Comparison of ENCODE assay signal across 8 cellular contexts in the genomic region with DNA sequence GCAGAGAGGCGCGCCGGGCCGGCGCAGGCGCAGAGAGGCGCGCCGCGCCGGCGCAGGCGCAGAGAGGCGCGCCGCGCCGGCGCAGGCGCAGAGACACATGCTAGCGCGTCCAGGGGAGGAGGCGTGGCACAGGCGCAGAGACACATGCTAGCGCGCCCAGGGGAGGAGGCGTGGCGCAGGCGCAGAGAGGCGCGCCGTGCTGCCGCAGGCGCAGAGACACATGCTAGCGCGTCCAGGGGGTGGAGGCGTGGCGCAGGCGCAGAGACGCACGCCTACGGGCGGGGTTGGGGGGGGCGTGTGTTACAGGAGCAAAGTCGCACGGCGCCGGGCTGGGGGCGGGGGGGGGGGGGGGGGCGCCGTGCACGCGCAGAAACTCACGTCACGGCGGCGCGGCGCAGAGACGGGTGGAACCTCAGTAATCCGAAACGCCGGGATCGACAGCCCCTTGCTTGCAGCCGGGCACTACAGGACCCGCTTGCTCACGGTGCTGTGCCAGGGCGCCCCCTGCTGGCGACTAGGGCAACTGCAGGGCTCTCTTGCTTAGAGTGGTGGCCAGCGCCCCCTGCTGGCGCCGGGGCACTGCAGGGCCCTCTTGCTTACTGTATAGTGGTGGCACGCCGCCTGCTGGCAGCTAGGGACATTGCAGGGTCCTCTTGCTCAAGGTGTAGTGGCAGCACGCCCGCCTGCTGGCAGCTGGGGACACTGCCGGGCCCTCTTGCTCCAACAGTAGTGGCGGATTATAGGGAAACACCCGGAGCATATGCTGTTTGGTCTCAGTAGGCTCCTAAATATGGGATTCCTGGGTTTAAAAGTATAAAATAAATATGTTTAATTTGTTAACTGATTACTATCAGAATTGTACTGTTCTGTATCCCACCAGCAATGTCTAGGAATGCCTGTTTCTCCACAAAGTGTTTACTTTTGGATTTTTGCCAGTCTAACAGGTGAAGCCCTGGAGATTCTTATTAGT.
DNase-seq lines count a peak whose midpoint lies in the region; ATAC-seq and TF ChIP-seq lines count a peak whose summit lies in the region.
"Not testable (repeated sequence)": the region's sequence is repeated elsewhere in the genome, so short reads cannot be mapped to it uniquely, and the experiment has no call there.

No MANE protein-coding gene starts in this region.

- not testable (repeated sequence) for H3K27ac ChIP-seq in prostate gland, suprapubic skin

- H3K36me3 ChIP-seq in Caco-2 (ENCODE audit: control insufficient read depth, insufficient read depth, low read length); prostate gland; suprapubic skin: not testable (repeated sequence)

- H3K27me3 Mint-ChIP-seq in Caco-2 (ENCODE audit: insufficient read depth, unreplicated experiment); activated B cell treated with CpG ODN at 0.5 μM for 24 hours: not testable (repeated sequence)

- not testable (repeated sequence) for TF ChIP-seq POLR2A in prostate gland (IDR thresholded peaks at IDR 0.05); suprapubic skin (IDR thresholded peaks at IDR 0.05)

- BruUV-seq in Caco-2 (replicated peaks; lab: Mats Ljungman, UMichigan) = not testable (repeated sequence)

- H3K27me3 ChIP-seq in Caco-2 (replicated peaks; ENCODE audit: control insufficient read depth, insufficient read depth, low read length); prostate gland (replicated peaks; ENCODE audit: insufficient read depth); suprapubic skin: not testable (repeated sequence)

- TF ChIP-seq CTCF in Caco-2 (IDR thresholded peaks at IDR 0.05; ENCODE audit: insufficient read depth in 1 of 2, low read depth in 1 of 2, low read length in 1 of 2, severe bottlenecking in 1 of 2, unreplicated experiment in 1 of 2) (peak in 1 of 2 experiments; percentile 61), suprapubic skin (IDR thresholded peaks at IDR 0.05) (peak in 1 of 2 donors; percentile 49)
- not testable (repeated sequence) for TF ChIP-seq CTCF in activated B cell treated with CpG ODN at 0.5 μM for 24 hours (IDR thresholded peaks at IDR 0.05); prostate gland (IDR thresholded peaks at IDR 0.05)

- TF ChIP-seq EP300 in suprapubic skin (IDR thresholded peaks at IDR 0.05) = not testable (repeated sequence)

- CTCF ChIA-PET in Caco-2 (lab: Charles Lee); activated B cell treated with CpG ODN at 0.5 μM for 24 hours (lab: Charles Lee): not testable (repeated sequence)

- not testable (repeated sequence) for H3K27ac Mint-ChIP-seq in Caco-2 (ENCODE audit: unreplicated experiment); activated B cell treated with CpG ODN at 0.5 μM for 24 hours

- WGBS in prostate gland = 76% methylated on average over 54 of the region's 79 CpGs
- 84% methylated on average over 23 of the region's 79 CpGs for WGBS in suprapubic skin

- POLR2A ChIA-PET in Caco-2 (lab: Charles Lee); activated B cell treated with CpG ODN at 0.5 μM for 24 hours (lab: Charles Lee): not testable (repeated sequence)

- intact Hi-C loops in Caco-2 (cut with micrococcal nuclease; ENCODE audit: unreplicated experiment); activated B cell treated with CpG ODN at 0.5 μM for 24 hours (cut with micrococcal nuclease); left colon (cut with DNase I, micrococcal nuclease); prostate gland (cut with DNase I): not testable (repeated sequence)

- H3K4me3 Mint-ChIP-seq in Caco-2 (ENCODE audit: unreplicated experiment); activated B cell treated with CpG ODN at 0.5 μM for 24 hours: not testable (repeated sequence)

- peak; percentile 50 to 58 for DNase-seq in Caco-2
- DNase-seq in LHCN-M2 (ENCODE audit: low read depth) = peak; percentile 26
- peak; percentile 15 for DNase-seq in activated B cell treated with CpG ODN at 0.5 μM for 24 hours
- DNase-seq in activated naive CD4-positive, alpha-beta T cell treated with anti-CD3 and anti-CD28 coated beads, Interleukin-2, amount 50 U/mL, for 16 hours = peak; percentile 48
- DNase-seq in left colon = peak; percentile 62 to 75
- peak; percentile 50 for DNase-seq in prostate gland (ENCODE audit: low spot score)
- DNase-seq in suprapubic skin (ENCODE audit: low spot score in 2 of 2) = peak; percentile 87 to 89

- not testable (repeated sequence) for ATAC-seq in activated B cell treated with CpG ODN at 0.5 μM for 24 hours (ENCODE audit: low read depth)
- ATAC-seq in esophagus mucosa (peak; percentile 60), left colon (peak; percentile 69)

- not testable (repeated sequence) for H3K4me1 ChIP-seq in Caco-2; prostate gland (replicated peaks); suprapubic skin

- not testable (repeated sequence) for H3K4me1 Mint-ChIP-seq in Caco-2 (ENCODE audit: low read depth, unreplicated experiment); activated B cell treated with CpG ODN at 0.5 μM for 24 hours

- not testable (repeated sequence) for H3K36me3 Mint-ChIP-seq in Caco-2 (ENCODE audit: insufficient read depth, unreplicated experiment); activated B cell treated with CpG ODN at 0.5 μM for 24 hours (ENCODE audit: low read depth)

- H3K9me3 Mint-ChIP-seq in Caco-2 (ENCODE audit: unreplicated experiment); activated B cell treated with CpG ODN at 0.5 μM for 24 hours: not testable (repeated sequence)

- H3K4me3 ChIP-seq in Caco-2 (ENCODE audit: low read depth, low read length); prostate gland; suprapubic skin: not testable (repeated sequence)

- not testable (repeated sequence) for H3K9me3 ChIP-seq in Caco-2, prostate gland, suprapubic skin

Comparison
In these comparisons a context has a peak if more than half of its experiments do, and no peak if none do; other contexts are left out.
1. DNase-seq: peak in every context shown above with its lines; median percentile 88 in suprapubic skin; 68 in left colon; 54 in Caco-2; 50 in prostate gland; 48 in activated naive CD4-positive, alpha-beta T cell treated with anti-CD3 and anti-CD28 coated beads, Interleukin-2, amount 50 U/mL, for 16 hours; 26 in LHCN-M2; 15 in activated B cell treated with CpG ODN at 0.5 μM for 24 hours.